20 cellular contexts compared by ENCODE assay signal in genomic region chr2:65532937-65533336, GRCh38.
"Had no signal": no experiment of that assay in that cellular context is flagged by ENCODE, and none has a peak within 500 bp of the region (broad histone marks: within the 10 kb centered on the region; RNA-seq: fewer than 3 reads in every experiment).

No MANE protein-coding gene starts in this region.

- H3K27ac ChIP-seq: coronary artery, foreskin keratinocyte, left ventricle myocardium inferior, neural progenitor cell, pancreas, right lobe of liver, tibial artery had no signal

- ATAC-seq: foreskin keratinocyte; pancreas; stimulated activated memory B cell treated with anti-CD40 and anti-IgM and Interleukin-4, amounts not matched to agents 10 μg/mL and 1 μg/mL and 100 μg/mL, for 72 hours had no signal

- H3K4me1 Mint-ChIP-seq: immature natural killer cell, natural killer cell, neural progenitor cell had no signal

- H3K36me3 Mint-ChIP-seq: immature natural killer cell; mesothelial cell of epicardium; natural killer cell; neural progenitor cell; stimulated activated memory B cell treated with anti-CD40 and anti-IgM and Interleukin-4, amounts not matched to agents 10 μg/mL and 1 μg/mL and 100 μg/mL, for 72 hours had no signal

- H3K9me3 Mint-ChIP-seq: endodermal cell; immature natural killer cell; mesothelial cell of epicardium; natural killer cell; neural progenitor cell; stimulated activated memory B cell treated with anti-CD40 and anti-IgM and Interleukin-4, amounts not matched to agents 10 μg/mL and 1 μg/mL and 100 μg/mL, for 72 hours; stimulated activated naive CD8-positive, alpha-beta T cell treated with anti-CD3 and anti-CD28 coated beads, Interleukin-15, Interleukin-2, amounts not matched to agents 100 ng/mL and 50 ng/mL, for 24 hours had no signal

- H2AFZ ChIP-seq: neural progenitor cell had no signal

- H3K4me2 ChIP-seq: neural progenitor cell had no signal

- H3K4me3 ChIP-seq: coronary artery, left ventricle myocardium inferior, neural progenitor cell, pancreas, right lobe of liver, tibial artery had no signal

- H3K4me1 ChIP-seq: left ventricle myocardium inferior, neural progenitor cell, pancreas, tibial artery had no signal

- DNase-seq: effector CD4-positive, alpha-beta T cell; endodermal cell; erythroblast; foreskin keratinocyte; immature natural killer cell; left ventricle myocardium inferior; mammary epithelial cell; natural killer cell; occipital lobe; pancreas; right lobe of liver; stimulated activated CD4-positive, alpha-beta T cell treated with anti-CD3 and anti-CD28 coated beads, Interleukin-1b, Interleukin-23, amount 100 ng/mL, for 48 hours; stimulated activated CD4-positive, alpha-beta T cell treated with anti-CD3 and anti-CD28 coated beads, Interleukin-4, amount 100 ng/mL, for 24 hours; tibial artery had no signal

- H3K36me3 ChIP-seq: left ventricle myocardium inferior, neural progenitor cell, pancreas, right lobe of liver, tibial artery had no signal

- H3K27me3 ChIP-seq: foreskin keratinocyte, neural progenitor cell, pancreas, right lobe of liver, tibial artery had no signal

- H3K27ac Mint-ChIP-seq: endodermal cell; immature natural killer cell; mesothelial cell of epicardium; natural killer cell; neural progenitor cell; progenitor cell of endocrine pancreas; stimulated activated memory B cell treated with anti-CD40 and anti-IgM and Interleukin-4, amounts not matched to agents 10 μg/mL and 1 μg/mL and 100 μg/mL, for 72 hours; stimulated activated naive CD8-positive, alpha-beta T cell treated with anti-CD3 and anti-CD28 coated beads, Interleukin-15, Interleukin-2, amounts not matched to agents 100 ng/mL and 50 ng/mL, for 24 hours had no signal

- H3K9ac ChIP-seq: neural progenitor cell had no signal

- H3K4me3 Mint-ChIP-seq: endodermal cell; immature natural killer cell; mesothelial cell of epicardium; natural killer cell; neural progenitor cell; stimulated activated memory B cell treated with anti-CD40 and anti-IgM and Interleukin-4, amounts not matched to agents 10 μg/mL and 1 μg/mL and 100 μg/mL, for 72 hours; stimulated activated naive CD8-positive, alpha-beta T cell treated with anti-CD3 and anti-CD28 coated beads, Interleukin-15, Interleukin-2, amounts not matched to agents 100 ng/mL and 50 ng/mL, for 24 hours had no signal

- H3K9me3 ChIP-seq: left ventricle myocardium inferior, pancreas, right lobe of liver, tibial artery had no signal
